ENCODE assay signal across 22 cellular contexts in genomic region chr2:97669448-97669847, GRCh38. TPM values are rescaled to one million over a fixed set of nuclear protein-coding genes. Genes with fewer than 3 reads are reported as not detected.
DNase-seq lines count a peak whose midpoint lies in the region; ATAC-seq and TF ChIP-seq lines count a peak whose summit lies in the region.
"Had no signal": no experiment of that assay in that cellular context is flagged by ENCODE, and none has a peak within 500 bp of the region (broad histone marks: within the 10 kb centered on the region; RNA-seq: fewer than 3 reads in every experiment).

Gene C2orf92, plus strand, starts transcription at chr2:97669713. Its CDS starts 76 bp downstream, at chr2:97669789.

- no peak within 1 kb of the TSS for H2AFZ ChIP-seq in neuronal stem cell (ENCODE audit: low read length)

- H2BK12ac ChIP-seq in neuronal stem cell (ENCODE audit: low read length), result no peak within 1 kb of the TSS

- TF ChIP-seq POLR2A in vagina (IDR thresholded peaks at IDR 0.05) (no peak), sigmoid colon (IDR thresholded peaks at IDR 0.05) (no peak)

- no peak within 1 kb of the TSS for H3K9ac ChIP-seq in neuronal stem cell (ENCODE audit: low read depth, low read length, poor library complexity)

- TF ChIP-seq CTCF in dorsolateral prefrontal cortex (IDR thresholded peaks at IDR 0.05 in 54 of 56, conservative IDR thresholded peaks at IDR 0.05 in 2 of 56; ENCODE audit: low read depth in 1 of 56, partially characterized antibody in 56 of 56) (no peak), vagina (IDR thresholded peaks at IDR 0.05) (no peak), GM13976 (IDR thresholded peaks at IDR 0.05; ENCODE audit: borderline replicate concordance, control extremely low read depth, extremely low read depth, insufficient read depth, missing control alignments) (no peak), sigmoid colon (IDR thresholded peaks at IDR 0.05) (no peak)

- no peak for DNase-seq in activated T-cell treated with anti-CD3 and anti-CD28 coated beads, Interleukin-2, amount 50 U/mL, for 72 hours
- no peak for DNase-seq in activated T-cell treated with anti-CD3 and anti-CD28 coated beads, Interleukin-2, amount 50 U/mL, for 48 hours
- DNase-seq in dorsolateral prefrontal cortex, result no peak
- DNase-seq in neuronal stem cell (ENCODE audit: low spot score), result no peak
- no peak for DNase-seq in vagina (ENCODE audit: extremely low spot score in 2 of 2)
- no peak for DNase-seq in GM13976 (ENCODE audit: low spot score)
- no peak for DNase-seq in HEK293T (ENCODE audit: extremely low spot score)
- no peak for DNase-seq in sigmoid colon
- DNase-seq: activated CD8-positive, alpha-beta T cell treated with anti-CD3 and anti-CD28 coated beads for 36 hours; activated effector memory CD4-positive, alpha-beta T cell treated with anti-CD3 and anti-CD28 coated beads, Interleukin-2, amount 50 U/mL, for 16 hours; amniotic stem cell; C1 segment of cervical spinal cord; cerebellar nuclear complex; DMS153; hypothalamus; Kasumi-1; kidney; NCI-H2171; NCI-H748 treated with DMSO at 0.1 percent for 48 hours; right lobe of liver; stimulated activated CD4-positive, alpha-beta T cell treated with anti-CD3 and anti-CD28 coated beads, Interleukin-2, amount 100 ng/mL, for 24 hours had no signal

- intact Hi-C loops in dorsolateral prefrontal cortex (cut with DNase I) (loop anchor here in 1 of 2 donors (10.0 kb wide), 1 partner anchor 775 kb away; the partner anchor contains the start of gene INPP4A), vagina (cut with DNase I) (no loop called here), sigmoid colon (cut with DNase I) (loop anchor here (10.0 kb wide), 1 partner anchor 935 kb away; the partner anchor contains the start of genes COA5 and UNC50)

- H3K27ac ChIP-seq in dorsolateral prefrontal cortex (no peak within 1 kb of the TSS), neuronal stem cell (replicated peaks; ENCODE audit: low read length) (no peak within 1 kb of the TSS), vagina (no peak within 1 kb of the TSS), sigmoid colon (no peak within 1 kb of the TSS)
- H3K27ac ChIP-seq: right lobe of liver had no signal

- no peaks in the 10 kb centered on the region for H3K27me3 Mint-ChIP-seq in activated T-cell treated with anti-CD3 and anti-CD28 coated beads, Interleukin-2, amount 50 U/mL, for 72 hours (ENCODE audit: low read depth)
- H3K27me3 Mint-ChIP-seq: activated CD8-positive, alpha-beta T cell treated with anti-CD3 and anti-CD28 coated beads for 36 hours had no signal

- no CpG with 5 or more reads among the region's 6 CpGs for WGBS in neuronal stem cell (ENCODE audit: extremely low coverage in 2 of 2, insufficient read length in 2 of 2, insufficient replicate concordance in 1 of 2), 2 donors
- 93 to 95% methylated on average over 6 of the region's 6 CpGs for WGBS in sigmoid colon, 2 donors

- no peak within 1 kb of the TSS for H4K8ac ChIP-seq in neuronal stem cell (ENCODE audit: low read depth, low read length)

- H3K27ac Mint-ChIP-seq in activated T-cell treated with anti-CD3 and anti-CD28 coated beads, Interleukin-2, amount 50 U/mL, for 72 hours, result no peak within 1 kb of the TSS
- H3K27ac Mint-ChIP-seq: activated CD8-positive, alpha-beta T cell treated with anti-CD3 and anti-CD28 coated beads for 36 hours had no signal

- in situ Hi-C loops in GM13976 (cut with MboI; ENCODE audit: low sequenced_read_pairs, unreplicated experiment), result no loop called here

- H3K4me2 ChIP-seq in neuronal stem cell (ENCODE audit: insufficient read depth, low read length, poor library complexity, severe bottlenecking), result no peak within 1 kb of the TSS

- peak within 1 kb of the TSS; percentile 17 for H2BK120ac ChIP-seq in neuronal stem cell (ENCODE audit: low read depth, low read length)

- H3K18ac ChIP-seq in neuronal stem cell (ENCODE audit: low read length), result peak within 1 kb of the TSS; percentile 38

- H3K4ac ChIP-seq in neuronal stem cell (ENCODE audit: low read length), result no peak within 1 kb of the TSS

- H3K27me3 ChIP-seq in dorsolateral prefrontal cortex, result no peaks in the 10 kb centered on the region
- no peaks in the 10 kb centered on the region for H3K27me3 ChIP-seq in neuronal stem cell (ENCODE audit: control insufficient read depth in 3 of 3, insufficient read depth in 3 of 3, low read depth in 1 of 3, low read length in 3 of 3)
- no peaks in the 10 kb centered on the region for H3K27me3 ChIP-seq in vagina
- H3K27me3 ChIP-seq in sigmoid colon, result no peaks in the 10 kb centered on the region
- H3K27me3 ChIP-seq: right lobe of liver had no signal

- H2AK5ac ChIP-seq in neuronal stem cell (ENCODE audit: low read depth, low read length), result no peak within 1 kb of the TSS

- ATAC-seq in activated T-cell treated with anti-CD3 and anti-CD28 coated beads, Interleukin-2, amount 50 U/mL, for 72 hours (replicated peaks in 1 of 2), result no peak
- ATAC-seq: activated CD8-positive, alpha-beta T cell treated with anti-CD3 and anti-CD28 coated beads for 36 hours; HCT116; right lobe of liver had no signal

- no peak within 1 kb of the TSS for H3K14ac ChIP-seq in neuronal stem cell (ENCODE audit: low read length)

- H3K4me1 Mint-ChIP-seq in activated T-cell treated with anti-CD3 and anti-CD28 coated beads, Interleukin-2, amount 50 U/mL, for 72 hours (ENCODE audit: low read depth), result peaks cover 27% of the 10 kb centered on the region

- H3K23ac ChIP-seq in neuronal stem cell (ENCODE audit: low read depth, low read length, poor library complexity), result peak within 1 kb of the TSS; percentile 55

- H2BK15ac ChIP-seq in neuronal stem cell (ENCODE audit: low read length), result no peak within 1 kb of the TSS

- H3K4me3 ChIP-seq in dorsolateral prefrontal cortex (no peak within 1 kb of the TSS), neuronal stem cell (ENCODE audit: low read length in 2 of 2) (peak within 1 kb of the TSS in 1 of 2 donors; percentile 63), vagina (no peak within 1 kb of the TSS), sigmoid colon (no peak within 1 kb of the TSS)
- H3K4me3 ChIP-seq: right lobe of liver had no signal

- no peaks in the 10 kb centered on the region for H3K9me3 ChIP-seq in neuronal stem cell (replicated peaks in 1 of 2; ENCODE audit: control insufficient read depth in 2 of 2, insufficient read depth in 1 of 2, low read depth in 1 of 2, low read length in 2 of 2)
- H3K9me3 ChIP-seq in vagina, result no peaks in the 10 kb centered on the region
- H3K9me3 ChIP-seq in sigmoid colon, result no peaks in the 10 kb centered on the region
- H3K9me3 ChIP-seq: right lobe of liver had no signal

- H3K36me3 ChIP-seq in neuronal stem cell (replicated peaks in 1 of 2; ENCODE audit: control insufficient read depth in 2 of 2, insufficient read depth in 2 of 2, low read length in 2 of 2), result peaks cover 0 to 3% of the 10 kb centered on the region in 2 donors
- H3K36me3 ChIP-seq in vagina, result no peaks in the 10 kb centered on the region
- no peaks in the 10 kb centered on the region for H3K36me3 ChIP-seq in sigmoid colon
- H3K36me3 ChIP-seq: right lobe of liver had no signal

- POLR2A ChIA-PET in HEK293T (lab: Yijun Ruan, JAX), result interaction anchor here (0.6 kb wide), 1 partner anchor 720 kb away, joined by 3 read pairs; no protein-coding TSS in a partner anchor

- TF ChIP-seq EP300 in sigmoid colon (IDR thresholded peaks at IDR 0.05), result no peak

- H4K91ac ChIP-seq in neuronal stem cell (ENCODE audit: low read depth, low read length, poor library complexity), result no peak within 1 kb of the TSS

- H3K4me1 ChIP-seq in neuronal stem cell (ENCODE audit: control insufficient read depth in 2 of 2, insufficient read depth in 1 of 2, low read depth in 1 of 2, low read length in 2 of 2) (no peaks in the 10 kb centered on the region), vagina (peaks cover 9% of the 10 kb centered on the region), sigmoid colon (peaks cover 0 to 8% (median 0%) of the 10 kb centered on the region in 4 donors)
- H3K4me1 ChIP-seq: right lobe of liver had no signal

- peaks cover 0 to 4% of the 10 kb centered on the region in 2 donors for H3K36me3 Mint-ChIP-seq in activated T-cell treated with anti-CD3 and anti-CD28 coated beads, Interleukin-2, amount 50 U/mL, for 72 hours (ENCODE audit: insufficient read depth in 2 of 2)

- no peak within 1 kb of the TSS for H2BK5ac ChIP-seq in neuronal stem cell (ENCODE audit: low read length)

- peaks cover 2% of the 10 kb centered on the region for H3K79me1 ChIP-seq in neuronal stem cell (ENCODE audit: low read depth, low read length)

- no peak within 1 kb of the TSS for H3K4me3 Mint-ChIP-seq in activated T-cell treated with anti-CD3 and anti-CD28 coated beads, Interleukin-2, amount 50 U/mL, for 72 hours
- H3K4me3 Mint-ChIP-seq: activated CD8-positive, alpha-beta T cell treated with anti-CD3 and anti-CD28 coated beads for 36 hours had no signal

- no peaks in the 10 kb centered on the region for H3K9me3 Mint-ChIP-seq in activated T-cell treated with anti-CD3 and anti-CD28 coated beads, Interleukin-2, amount 50 U/mL, for 72 hours
- H3K9me3 Mint-ChIP-seq: activated CD8-positive, alpha-beta T cell treated with anti-CD3 and anti-CD28 coated beads for 36 hours had no signal

- CTCF ChIA-PET in HEK293T (lab: Yijun Ruan, JAX), result interaction anchor here (0.6 kb wide), 1 partner anchor 30 kb away, joined by 3 read pairs; no protein-coding TSS in a partner anchor

TF ChIP-seq in HEK293T, 16 proteins besides CTCF, POLR2A, EP300 and RAD21 (continues in another document):
- no peak for TF ChIP-seq BHLHE40 (IDR thresholded peaks at IDR 0.05; ENCODE audit: borderline replicate concordance)
- no peak for TF ChIP-seq ARNT (IDR thresholded peaks at IDR 0.05)
- TF ChIP-seq LEF1 (IDR thresholded peaks at IDR 0.05; ENCODE audit: borderline replicate concordance), result no peak
- TF ChIP-seq FOXK2 (IDR thresholded peaks at IDR 0.05), result no peak
- TF ChIP-seq FOXA1 (IDR thresholded peaks at IDR 0.05), result no peak
- no peak for TF ChIP-seq PKNOX1 (IDR thresholded peaks at IDR 0.05)
- no peak for TF ChIP-seq FOXM1 (IDR thresholded peaks at IDR 0.05; ENCODE audit: borderline replicate concordance)
- no peak for TF ChIP-seq NFRKB (IDR thresholded peaks at IDR 0.05)
- no peak for TF ChIP-seq L3MBTL2 (conservative IDR thresholded peaks at IDR 0.05)

RNA-seq across cellular contexts. Expression of gene C2orf92, which starts in this region (rescaled TPM):
- total RNA-seq in activated T-cell treated with anti-CD3 and anti-CD28 coated beads, Interleukin-2, amount 50 U/mL, for 72 hours, result 10 to 100 TPM; 15.2 to 18.0 TPM
- total RNA-seq in dorsolateral prefrontal cortex (10 to 100 TPM; 12.6 to 51.2 (median 25.2) TPM), vagina (11.0 TPM), sigmoid colon (10 to 100 TPM in 1 of 4 donors, 1 to 10 TPM in 2, not detected in 1; 6.0 to 22.7 (median 6.3) TPM)
- polyA plus RNA-seq in neuronal stem cell (2013, experiment 1 of 2), result 3.1 TPM
- 3.7 TPM for polyA plus RNA-seq in neuronal stem cell (2013, experiment 2 of 2)
- polyA plus RNA-seq in sigmoid colon, result 1 to 10 TPM in 2 of 3 donors, not detected in 1; 2.9 to 4.2 TPM
